Comparison of ENCODE assay signal across 8 cellular contexts in the genomic region with DNA sequence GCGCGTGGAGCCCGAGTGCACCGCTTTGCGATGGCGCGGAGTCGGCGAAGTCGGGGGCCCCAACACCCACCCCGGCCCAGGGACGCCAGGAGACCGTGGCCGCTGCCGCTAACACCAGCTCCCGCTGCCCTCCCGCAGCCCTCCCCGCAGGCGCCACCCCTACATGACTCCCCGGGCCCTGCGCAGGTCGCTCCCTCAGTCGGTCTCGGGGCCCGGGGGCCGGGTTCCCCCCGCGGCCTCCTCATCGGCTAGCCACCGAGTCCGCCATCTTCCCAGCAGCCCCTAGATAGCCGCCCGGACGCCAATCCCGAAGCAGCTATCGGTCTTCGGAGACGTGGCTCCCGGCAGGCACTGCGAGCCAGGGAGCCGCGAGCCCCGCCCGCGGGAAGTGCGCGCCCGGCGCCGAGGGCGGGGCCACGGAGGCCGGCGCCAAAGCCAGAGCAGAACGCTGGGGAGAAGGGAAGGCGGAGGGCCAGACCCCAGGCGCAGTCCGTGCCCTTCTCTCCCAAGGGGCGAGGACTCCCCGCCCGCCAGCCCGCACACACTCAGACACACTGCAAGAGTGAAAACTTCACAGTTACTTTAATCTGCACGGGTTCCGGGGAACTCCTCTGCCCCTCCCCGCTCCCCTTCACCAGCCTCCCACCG. TPM values are rescaled to one million over a fixed set of nuclear protein-coding genes. Genes with fewer than 3 reads are reported as not detected.
DNase-seq lines count a peak whose midpoint lies in the region; ATAC-seq and TF ChIP-seq lines count a peak whose summit lies in the region.

A gene with protein sequence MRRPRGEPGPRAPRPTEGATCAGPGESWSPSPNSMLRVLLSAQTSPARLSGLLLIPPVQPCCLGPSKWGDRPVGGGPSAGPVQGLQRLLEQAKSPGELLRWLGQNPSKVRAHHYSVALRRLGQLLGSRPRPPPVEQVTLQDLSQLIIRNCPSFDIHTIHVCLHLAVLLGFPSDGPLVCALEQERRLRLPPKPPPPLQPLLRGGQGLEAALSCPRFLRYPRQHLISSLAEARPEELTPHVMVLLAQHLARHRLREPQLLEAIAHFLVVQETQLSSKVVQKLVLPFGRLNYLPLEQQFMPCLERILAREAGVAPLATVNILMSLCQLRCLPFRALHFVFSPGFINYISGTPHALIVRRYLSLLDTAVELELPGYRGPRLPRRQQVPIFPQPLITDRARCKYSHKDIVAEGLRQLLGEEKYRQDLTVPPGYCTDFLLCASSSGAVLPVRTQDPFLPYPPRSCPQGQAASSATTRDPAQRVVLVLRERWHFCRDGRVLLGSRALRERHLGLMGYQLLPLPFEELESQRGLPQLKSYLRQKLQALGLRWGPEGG (minus strand): TSS at position 288 of the 648 bp plus-strand sequence. CDS start 43 bp downstream, at position 245.

- peak; percentile 87 for TF ChIP-seq POLR2A in GM19099 (IDR thresholded peaks at IDR 0.05; ENCODE audit: extremely low read depth, insufficient read length, low read depth)

- H3K4me3 ChIP-seq in AG10803 (ENCODE audit: low read length) = peak within 1 kb of the TSS; percentile 82

- ATAC-seq in HG03354 (IDR thresholded peaks at IDR 0.05; ENCODE audit: poor library complexity, severe bottlenecking, unreplicated experiment) = peak; percentile 82

- TF ChIP-seq CTCF in AG10803 (conservative IDR thresholded peaks at IDR 0.05; ENCODE audit: low read length) = no peak

- peak; percentile 90 for DNase-seq in AG10803 (ENCODE audit: low read depth)
- DNase-seq in NCI-H510A (lab: John Stamatoyannopoulos, UW) = peak; percentile 67
- peak; percentile 78 to 80 for DNase-seq in activated CD4-positive, alpha-beta T cell treated with anti-CD3 and anti-CD28 coated beads for 24 hours (ENCODE audit: low read depth in 2 of 2)
- DNase-seq in cerebellum (ENCODE audit: low spot score) = peak; percentile 97
- peak; percentile 83 for DNase-seq in kidney glomerular epithelial cell (lab: John Stamatoyannopoulos, UW)
- peak; percentile 79 to 81 for DNase-seq in stimulated activated CD4-positive, alpha-beta T cell treated with anti-CD3 and anti-CD28 coated beads, Interleukin-15, amount 100 ng/mL, for 48 hours (ENCODE audit: low read depth in 2 of 2)

RNA-seq across cellular contexts. Expression of the gene that starts here (rescaled TPM):
- total RNA-seq in cerebellum = 26.5 TPM

Comparison
In these comparisons a context has a peak if more than half of its experiments do, and no peak if none do; other contexts are left out.
1. Peak in every context shown above with its lines: DNase-seq, ATAC-seq and H3K4me3 ChIP-seq.